Comparison of ENCODE assay signal across 28 cellular contexts in the genomic region with DNA sequence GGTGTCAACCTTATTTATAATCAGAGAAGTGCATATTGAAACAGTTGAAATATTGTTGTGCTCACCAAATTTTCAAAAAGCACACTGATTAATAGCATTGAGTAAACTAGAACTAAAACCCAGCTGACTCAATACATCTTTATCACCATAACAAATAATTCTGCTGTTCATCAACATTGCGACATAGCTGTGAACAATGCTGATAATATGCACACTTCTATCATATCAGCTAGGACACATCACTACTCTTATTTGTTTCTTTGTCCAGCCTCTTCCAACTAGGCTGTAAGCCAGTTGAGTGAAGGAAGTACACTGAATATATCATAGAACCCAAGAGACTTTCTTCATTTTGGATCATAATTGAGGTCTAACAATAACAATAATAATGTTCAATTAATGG.
DNase-seq lines count a peak whose midpoint lies in the region; ATAC-seq, FAIRE-seq and TF ChIP-seq lines count a peak whose summit lies in the region.
"Had no signal": no experiment of that assay in that cellular context is flagged by ENCODE, and none has a peak within 500 bp of the region (broad histone marks: within the 10 kb centered on the region; RNA-seq: fewer than 3 reads in every experiment).

No MANE protein-coding gene starts in this region.

- no TSS peak for BruUV-seq in mammary epithelial cell (replicated peaks; lab: Mats Ljungman, UMichigan)

- dilution Hi-C loops in mammary epithelial cell (cut with HindIII; ENCODE audit: low sequenced_read_pairs) = no loop called here

- no peaks in the 10 kb centered on the region for H3K27me3 Mint-ChIP-seq in astrocyte (ENCODE audit: low read depth, unreplicated experiment)
- no peaks in the 10 kb centered on the region for H3K27me3 Mint-ChIP-seq in CD4-positive, alpha-beta T cell
- H3K27me3 Mint-ChIP-seq: activated CD8-positive, alpha-beta memory T cell treated with anti-CD3 and anti-CD28 coated beads, Interleukin-2, amount 10 ng/mL, durations not matched to agents 7 days and 5 days; IgD-negative memory B cell; naive B cell had no signal

- DNase-seq in mammary epithelial cell (peak; percentile 46), breast epithelium (ENCODE audit: low spot score in 2 of 2) (no peak), astrocyte (ENCODE audit: low read depth) (peak; percentile 74), foreskin melanocyte (peak; percentile 59), mesenteric fat pad (ENCODE audit: low spot score) (no peak), H54 (ENCODE audit: insufficient read length, low spot score) (no peak)
- DNase-seq in CD4-positive, alpha-beta T cell = no peak
- DNase-seq in effector CD8-positive, alpha-beta T cell (lab: John Stamatoyannopoulos, UW) = no peak
- DNase-seq: activated CD4-positive, alpha-beta T cell treated with anti-CD3 and anti-CD28 coated beads for 48 hours; activated CD8-positive, alpha-beta memory T cell treated with anti-CD3 and anti-CD28 coated beads, Interleukin-2, amount 10 ng/mL, durations not matched to agents 7 days and 5 days; BE2C; Calu3; dermis blood vessel endothelial cell; heart right ventricle; naive B cell; NCI-H187 treated with DMSO at 0.1 percent for 48 hours; NCI-H446; ovary; sigmoid colon; stimulated activated CD4-positive, alpha-beta T cell treated with anti-CD3 and anti-CD28 coated beads, Interleukin-1b, Interleukin-23, amount 100 ng/mL, for 48 hours; upper lobe of left lung had no signal

- in situ Hi-C loops in mammary epithelial cell (cut with MboI; ENCODE audit: low sequenced_read_pairs in 2 of 2) = no loop called here

- ATAC-seq in CD4-positive, alpha-beta T cell (ENCODE audit: poor library complexity) = no peak
- ATAC-seq: activated CD8-positive, alpha-beta memory T cell treated with anti-CD3 and anti-CD28 coated beads, Interleukin-2, amount 10 ng/mL, durations not matched to agents 7 days and 5 days; GM12878 had no signal

- TF ChIP-seq CTCF in mammary epithelial cell (conservative IDR thresholded peaks at IDR 0.05 in 1 of 2, IDR thresholded peaks at IDR 0.05 in 1 of 2; ENCODE audit: extremely low read depth in 1 of 2, insufficient read depth in 1 of 2, low read depth in 1 of 2, low read length in 2 of 2) = no peak
- TF ChIP-seq CTCF in breast epithelium (IDR thresholded peaks at IDR 0.05) = no peak
- TF ChIP-seq CTCF in astrocyte (IDR thresholded peaks at IDR 0.05; ENCODE audit: insufficient read depth, low read depth, low read length) = no peak
- TF ChIP-seq CTCF in CD4-positive, alpha-beta T cell (IDR thresholded peaks at IDR 0.05) = no peak

- H3K27ac Mint-ChIP-seq in astrocyte (ENCODE audit: unreplicated experiment) = no peak overlapping the region
- no peak overlapping the region for H3K27ac Mint-ChIP-seq in CD4-positive, alpha-beta T cell
- H3K27ac Mint-ChIP-seq: activated CD8-positive, alpha-beta memory T cell treated with anti-CD3 and anti-CD28 coated beads, Interleukin-2, amount 10 ng/mL, durations not matched to agents 7 days and 5 days; IgD-negative memory B cell; naive B cell had no signal

- H3K36me3 Mint-ChIP-seq in astrocyte (ENCODE audit: low read depth, unreplicated experiment) = no peaks in the 10 kb centered on the region
- H3K36me3 Mint-ChIP-seq in CD4-positive, alpha-beta T cell (ENCODE audit: low read depth) = no peaks in the 10 kb centered on the region
- H3K36me3 Mint-ChIP-seq: activated CD8-positive, alpha-beta memory T cell treated with anti-CD3 and anti-CD28 coated beads, Interleukin-2, amount 10 ng/mL, durations not matched to agents 7 days and 5 days; IgD-negative memory B cell; naive B cell had no signal

- H3K4me2 ChIP-seq in mammary epithelial cell (ENCODE audit: insufficient read depth, low read depth, low read length) (no peak overlapping the region), astrocyte (ENCODE audit: low read length) (no peak overlapping the region)

- no peaks in the 10 kb centered on the region for H3K36me3 ChIP-seq in mammary epithelial cell (ENCODE audit: insufficient read depth, low read length)
- H3K36me3 ChIP-seq in breast epithelium = no peaks in the 10 kb centered on the region
- H3K36me3 ChIP-seq in astrocyte (ENCODE audit: insufficient read depth, low read length) = no peaks in the 10 kb centered on the region
- H3K36me3 ChIP-seq: BE2C, cardiac muscle cell, heart right ventricle, ovary, sigmoid colon, upper lobe of left lung had no signal

- H3K9ac ChIP-seq in mammary epithelial cell (ENCODE audit: insufficient read depth, low read length) = no peak overlapping the region
- H3K9ac ChIP-seq in astrocyte (ENCODE audit: low read length) = no peak overlapping the region

- H3K27ac ChIP-seq in mammary epithelial cell (ENCODE audit: insufficient read depth, low read depth, low read length) = no peak overlapping the region
- H3K27ac ChIP-seq in breast epithelium = no peak overlapping the region
- H3K27ac ChIP-seq in astrocyte (ENCODE audit: low read depth, low read length) = no peak overlapping the region
- H3K27ac ChIP-seq in CD4-positive, alpha-beta T cell (ENCODE audit: low read depth, low read length) = no peak overlapping the region
- H3K27ac ChIP-seq: 22Rv1, cardiac muscle cell, heart right ventricle, ovary, sigmoid colon, upper lobe of left lung had no signal

- H3K79me2 ChIP-seq in mammary epithelial cell (ENCODE audit: insufficient read depth, low read length) = no peaks in the 10 kb centered on the region
- H3K79me2 ChIP-seq in astrocyte (ENCODE audit: insufficient read depth, low read length) = no peaks in the 10 kb centered on the region

- WGBS in mammary epithelial cell (ENCODE audit: low coverage, missing lambda C conversion rate) = 81% methylated on average over 1 of the region's 1 CpG

- no peak overlapping the region for H3K4me3 ChIP-seq in mammary epithelial cell (replicated peaks in 1 of 3; ENCODE audit: insufficient read depth in 1 of 3, low read depth in 2 of 3, low read length in 3 of 3)
- H3K4me3 ChIP-seq in breast epithelium = no peak overlapping the region
- H3K4me3 ChIP-seq in astrocyte (ENCODE audit: insufficient read depth, low read depth, low read length) = no peak overlapping the region
- H3K4me3 ChIP-seq: cardiac muscle cell, GM12878, heart right ventricle, ovary, sigmoid colon, upper lobe of left lung had no signal

- POLR2A ChIA-PET in CD4-positive, alpha-beta T cell (lab: Charles Lee) = no interaction called here

- no peak overlapping the region for H3K4me3 Mint-ChIP-seq in astrocyte (ENCODE audit: unreplicated experiment)
- H3K4me3 Mint-ChIP-seq in CD4-positive, alpha-beta T cell = no peak overlapping the region
- H3K4me3 Mint-ChIP-seq: activated CD8-positive, alpha-beta memory T cell treated with anti-CD3 and anti-CD28 coated beads, Interleukin-2, amount 10 ng/mL, durations not matched to agents 7 days and 5 days; IgD-negative memory B cell; naive B cell had no signal

- CTCF ChIA-PET in mammary epithelial cell (lab: Charles Lee; ENCODE audit: low non-redundant PET) = no interaction called here
- CTCF ChIA-PET in CD4-positive, alpha-beta T cell (lab: Charles Lee) = no interaction called here

- H2AFZ ChIP-seq in mammary epithelial cell (ENCODE audit: low read depth, low read length) (no peak overlapping the region), astrocyte (ENCODE audit: low read depth, low read length) (no peak overlapping the region)

- intact Hi-C loops in mammary epithelial cell (cut with micrococcal nuclease) (no loop called here), breast epithelium (cut with DNase I; ENCODE audit: low total_unique reads) (no loop called here)
- intact Hi-C loops in CD4-positive, alpha-beta T cell (cut with DNase I, micrococcal nuclease) = no loop called here

- H3K27me3 ChIP-seq in mammary epithelial cell (ENCODE audit: insufficient read depth, low read length) (no peaks in the 10 kb centered on the region), breast epithelium (no peaks in the 10 kb centered on the region), astrocyte (ENCODE audit: insufficient read depth, low read length) (no peaks in the 10 kb centered on the region)
- H3K27me3 ChIP-seq in CD4-positive, alpha-beta T cell (ENCODE audit: control insufficient read depth, insufficient read depth, low read length) = no peaks in the 10 kb centered on the region
- H3K27me3 ChIP-seq: BE2C, cardiac muscle cell, heart right ventricle, ovary, sigmoid colon, upper lobe of left lung had no signal

- no peaks in the 10 kb centered on the region for H3K9me3 ChIP-seq in mammary epithelial cell (replicated peaks; ENCODE audit: insufficient read depth, low read length)
- H3K9me3 ChIP-seq in breast epithelium = peaks cover 0 to 10% of the 10 kb centered on the region in 2 donors
- peaks cover 5% of the 10 kb centered on the region for H3K9me3 ChIP-seq in astrocyte (ENCODE audit: insufficient read depth, low read depth, low read length)
- H3K9me3 ChIP-seq in CD4-positive, alpha-beta T cell (ENCODE audit: control insufficient read depth, low read length) = no peaks in the 10 kb centered on the region
- H3K9me3 ChIP-seq: BE2C, sigmoid colon had no signal

- H3K4me1 ChIP-seq in mammary epithelial cell (ENCODE audit: insufficient read depth, low read length) = no peaks in the 10 kb centered on the region
- no peaks in the 10 kb centered on the region for H3K4me1 ChIP-seq in breast epithelium
- H3K4me1 ChIP-seq in astrocyte (ENCODE audit: insufficient read depth, low read length) = no peaks in the 10 kb centered on the region
- H3K4me1 ChIP-seq: BE2C, sigmoid colon, upper lobe of left lung had no signal

- no peaks in the 10 kb centered on the region for H3K4me1 Mint-ChIP-seq in astrocyte (ENCODE audit: low read depth, unreplicated experiment)
- H3K4me1 Mint-ChIP-seq in CD4-positive, alpha-beta T cell (ENCODE audit: low read depth) = no peaks in the 10 kb centered on the region
- H3K4me1 Mint-ChIP-seq: activated CD8-positive, alpha-beta memory T cell treated with anti-CD3 and anti-CD28 coated beads, Interleukin-2, amount 10 ng/mL, durations not matched to agents 7 days and 5 days; IgD-negative memory B cell; naive B cell had no signal

- H4K20me1 ChIP-seq in mammary epithelial cell (ENCODE audit: insufficient read depth, low read length) (no peaks in the 10 kb centered on the region), astrocyte (ENCODE audit: insufficient read depth, low read length) (no peaks in the 10 kb centered on the region)

- FAIRE-seq in astrocyte (lab: Jason Lieb, UNC) = no peak
- no peak for FAIRE-seq in H54 (lab: Jason Lieb, UNC)
- FAIRE-seq: G401.6, GM12878, islet of Langerhans, TTC549 had no signal

- no peak for TF ChIP-seq POLR2A in breast epithelium (IDR thresholded peaks at IDR 0.05)
- no peak for TF ChIP-seq POLR2A in H54 (IDR thresholded peaks at IDR 0.05; ENCODE audit: low read depth, low read length)

- H3K9me3 Mint-ChIP-seq in astrocyte (ENCODE audit: unreplicated experiment) = peaks cover 5% of the 10 kb centered on the region
- peaks cover 4% of the 10 kb centered on the region for H3K9me3 Mint-ChIP-seq in CD4-positive, alpha-beta T cell

Comparison
In these comparisons a context has a peak if more than half of its experiments do, and no peak if none do; other contexts are left out.
1. DNase-seq: peak in mammary epithelial cell (single experiment), astrocyte (single experiment) and foreskin melanocyte (single experiment); none in breast epithelium (0 of 2), mesenteric fat pad (single experiment), CD4-positive, alpha-beta T cell (0 of 10), H54 (single experiment) and effector CD8-positive, alpha-beta T cell (single experiment).